ENCODE assay signal across 13 cellular contexts in genomic region chr12:28024231-28024995, GRCh38. TPM values are rescaled to one million over a fixed set of nuclear protein-coding genes. Genes with fewer than 3 reads are reported as not detected.
DNase-seq lines count a peak whose midpoint lies in the region; ATAC-seq and TF ChIP-seq lines count a peak whose summit lies in the region.
"Had no signal": no experiment of that assay in that cellular context is flagged by ENCODE, and none has a peak within 500 bp of the region (broad histone marks: within the 10 kb centered on the region; RNA-seq: fewer than 3 reads in every experiment).

No MANE protein-coding gene starts in this region.

- DNase-seq in A172 (ENCODE audit: low spot score) (peak; percentile 58), HCEC 1CT (peak; percentile 74), fibroblast of pulmonary artery (ENCODE audit: low read depth) (peak; percentile 73), head of caudate nucleus (no peak), SIG-M5 treated with dmso at 0.1 percent for 504 hours (lab: John Stamatoyannopoulos, UW; ENCODE audit: unreplicated experiment) (no peak)
- no peak for DNase-seq in naive thymus-derived CD8-positive, alpha-beta T cell
- DNase-seq: activated T-cell treated with anti-CD3 and anti-CD28 coated beads, Interleukin-2, amount 50 U/mL, for 4 hours; left ventricle myocardium superior; NCI-H524; occipital lobe had no signal

- no peak overlapping the region for H3K4me3 ChIP-seq in fibroblast of pulmonary artery (replicated peaks; ENCODE audit: low read depth, low read length)

- no peak for TF ChIP-seq CTCF in fibroblast of pulmonary artery (IDR thresholded peaks at IDR 0.05; ENCODE audit: low read length, missing control alignments)

- peaks cover 0 to 4% (median 0%) of the 10 kb centered on the region in 9 donors for H3K9me3 Mint-ChIP-seq in naive thymus-derived CD8-positive, alpha-beta T cell
- H3K9me3 Mint-ChIP-seq: activated T-cell treated with anti-CD3 and anti-CD28 coated beads, Interleukin-2, amount 50 U/mL, for 4 hours; central memory CD8-positive, alpha-beta T cell had no signal

- ATAC-seq in SK-N-SH treated with all-trans-retinoic acid at 6 μM for 48 hours = peak; percentile 74
- no peak for ATAC-seq in HG02571 (IDR thresholded peaks at IDR 0.05; ENCODE audit: unreplicated experiment)
- ATAC-seq in naive thymus-derived CD8-positive, alpha-beta T cell = no peak
- ATAC-seq: activated T-cell treated with anti-CD3 and anti-CD28 coated beads, Interleukin-2, amount 50 U/mL, for 4 hours; left ventricle myocardium superior had no signal

- intact Hi-C loops in head of caudate nucleus (cut with DNase I) = no loop called here

- peaks cover 5 to 31% (median 19%) of the 10 kb centered on the region in 5 donors for H3K27me3 Mint-ChIP-seq in naive thymus-derived CD8-positive, alpha-beta T cell

- H3K4me3 Mint-ChIP-seq in naive thymus-derived CD8-positive, alpha-beta T cell = no peak overlapping the region
- H3K4me3 Mint-ChIP-seq: activated T-cell treated with anti-CD3 and anti-CD28 coated beads, Interleukin-2, amount 50 U/mL, for 4 hours; central memory CD8-positive, alpha-beta T cell had no signal

- POLR2A ChIA-PET in naive thymus-derived CD8-positive, alpha-beta T cell (lab: Charles Lee) = interaction anchor here (0.7 kb wide), 1 partner anchor 229 kb away, joined by 3 read pairs; no protein-coding TSS in a partner anchor

- no peaks in the 10 kb centered on the region for H3K36me3 Mint-ChIP-seq in naive thymus-derived CD8-positive, alpha-beta T cell

- H3K4me1 Mint-ChIP-seq in naive thymus-derived CD8-positive, alpha-beta T cell = no peaks in the 10 kb centered on the region
- H3K4me1 Mint-ChIP-seq: central memory CD8-positive, alpha-beta T cell had no signal

- H3K27ac Mint-ChIP-seq in naive thymus-derived CD8-positive, alpha-beta T cell = peak overlapping the region in 1 of 10 donors; percentile 20

TF ChIP-seq in SK-N-SH treated with all-trans-retinoic acid at 6 μM for 48 hours, 23 proteins besides CTCF, POLR2A, EP300 and RAD21:
- no peak for TF ChIP-seq ZC3H10 (CRISPR knock-in tag; IDR thresholded peaks at IDR 0.05)
- TF ChIP-seq ZNF70 (CRISPR knock-in tag; IDR thresholded peaks at IDR 0.05) = no peak
- TF ChIP-seq, protein P1, sequence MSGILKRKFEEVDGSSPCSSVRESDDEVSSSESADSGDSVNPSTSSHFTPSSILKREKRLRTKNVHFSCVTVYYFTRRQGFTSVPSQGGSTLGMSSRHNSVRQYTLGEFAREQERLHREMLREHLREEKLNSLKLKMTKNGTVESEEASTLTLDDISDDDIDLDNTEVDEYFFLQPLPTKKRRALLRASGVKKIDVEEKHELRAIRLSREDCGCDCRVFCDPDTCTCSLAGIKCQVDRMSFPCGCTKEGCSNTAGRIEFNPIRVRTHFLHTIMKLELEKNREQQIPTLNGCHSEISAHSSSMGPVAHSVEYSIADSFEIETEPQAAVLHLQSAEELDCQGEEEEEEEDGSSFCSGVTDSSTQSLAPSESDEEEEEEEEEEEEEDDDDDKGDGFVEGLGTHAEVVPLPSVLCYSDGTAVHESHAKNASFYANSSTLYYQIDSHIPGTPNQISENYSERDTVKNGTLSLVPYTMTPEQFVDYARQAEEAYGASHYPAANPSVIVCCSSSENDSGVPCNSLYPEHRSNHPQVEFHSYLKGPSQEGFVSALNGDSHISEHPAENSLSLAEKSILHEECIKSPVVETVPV (CRISPR knock-in tag; IDR thresholded peaks at IDR 0.05) = no peak
- no peak for TF ChIP-seq SNAI2 (CRISPR knock-in tag; IDR thresholded peaks at IDR 0.05)
- TF ChIP-seq ZFP3 (CRISPR knock-in tag; IDR thresholded peaks at IDR 0.05) = no peak
- no peak for TF ChIP-seq ZNF8 (CRISPR knock-in tag; IDR thresholded peaks at IDR 0.05)
- no peak for TF ChIP-seq GLIS3 (CRISPR knock-in tag; IDR thresholded peaks at IDR 0.05)
- no peak for TF ChIP-seq ARNTL (CRISPR knock-in tag; IDR thresholded peaks at IDR 0.05; ENCODE audit: borderline replicate concordance, low read depth)
- no peak for TF ChIP-seq RARB (CRISPR knock-in tag; IDR thresholded peaks at IDR 0.05)
- TF ChIP-seq ZNF565 (CRISPR knock-in tag; conservative IDR thresholded peaks at IDR 0.05; ENCODE audit: low read depth) = no peak
- no peak for TF ChIP-seq TOX (CRISPR knock-in tag; IDR thresholded peaks at IDR 0.05; ENCODE audit: borderline replicate concordance)
- no peak for TF ChIP-seq TSHZ2 (CRISPR knock-in tag; IDR thresholded peaks at IDR 0.05)
- no peak for TF ChIP-seq ZFP30 (CRISPR knock-in tag; IDR thresholded peaks at IDR 0.05)
- no peak for TF ChIP-seq ISL1 (CRISPR knock-in tag; IDR thresholded peaks at IDR 0.05)
- TF ChIP-seq BACH2 (CRISPR knock-in tag; IDR thresholded peaks at IDR 0.05; ENCODE audit: borderline replicate concordance) = no peak
- TF ChIP-seq, protein P2, sequence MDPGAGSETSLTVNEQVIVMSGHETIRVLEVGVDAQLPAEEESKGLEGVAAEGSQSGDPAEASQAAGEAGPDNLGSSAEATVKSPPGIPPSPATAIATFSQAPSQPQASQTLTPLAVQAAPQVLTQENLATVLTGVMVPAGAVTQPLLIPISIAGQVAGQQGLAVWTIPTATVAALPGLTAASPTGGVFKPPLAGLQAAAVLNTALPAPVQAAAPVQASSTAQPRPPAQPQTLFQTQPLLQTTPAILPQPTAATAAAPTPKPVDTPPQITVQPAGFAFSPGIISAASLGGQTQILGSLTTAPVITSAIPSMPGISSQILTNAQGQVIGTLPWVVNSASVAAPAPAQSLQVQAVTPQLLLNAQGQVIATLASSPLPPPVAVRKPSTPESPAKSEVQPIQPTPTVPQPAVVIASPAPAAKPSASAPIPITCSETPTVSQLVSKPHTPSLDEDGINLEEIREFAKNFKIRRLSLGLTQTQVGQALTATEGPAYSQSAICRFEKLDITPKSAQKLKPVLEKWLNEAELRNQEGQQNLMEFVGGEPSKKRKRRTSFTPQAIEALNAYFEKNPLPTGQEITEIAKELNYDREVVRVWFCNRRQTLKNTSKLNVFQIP (CRISPR knock-in tag; IDR thresholded peaks at IDR 0.05; ENCODE audit: borderline replicate concordance, low read depth) = no peak
- no peak for TF ChIP-seq CREB5 (CRISPR knock-in tag; IDR thresholded peaks at IDR 0.05; ENCODE audit: low read depth)
- TF ChIP-seq OSR1 (CRISPR knock-in tag; IDR thresholded peaks at IDR 0.05) = no peak
- no peak for TF ChIP-seq TCF4 (CRISPR knock-in tag; IDR thresholded peaks at IDR 0.05; ENCODE audit: borderline replicate concordance)

RNA-seq across cellular contexts. Expression of gene PTHLH, which starts 51.9 kb away (rescaled TPM):
- total RNA-seq in A172 (2014; rRNA removed; shearing (Covaris generic)) = 0.41 and 3.1 TPM in 2 replicates
- total RNA-seq in naive thymus-derived CD8-positive, alpha-beta T cell = not detected
- polyA plus RNA-seq in naive thymus-derived CD8-positive, alpha-beta T cell = not detected
- total RNA-seq: left ventricle myocardium superior, occipital lobe had no signal

Comparison
In these comparisons a context has a peak if more than half of its experiments do, and no peak if none do; other contexts are left out.
1. DNase-seq: peak in A172 (single experiment), HCEC 1CT (single experiment) and fibroblast of pulmonary artery (single experiment); none in head of caudate nucleus (0 of 42), naive thymus-derived CD8-positive, alpha-beta T cell (0 of 10) and SIG-M5 treated with dmso at 0.1 percent for 504 hours (single experiment).